Comparison of ENCODE assay signal across 17 cellular contexts in genomic region chrX:53674581-53674980, GRCh38. TPM values are rescaled to one million over a fixed set of nuclear protein-coding genes. Genes with fewer than 3 reads are reported as not detected.
DNase-seq lines count a peak whose midpoint lies in the region; ATAC-seq, FAIRE-seq and TF ChIP-seq lines count a peak whose summit lies in the region.
"Had no signal": no experiment of that assay in that cellular context is flagged by ENCODE, and none has a peak within 500 bp of the region (broad histone marks: within the 10 kb centered on the region; RNA-seq: fewer than 3 reads in every experiment).

No MANE protein-coding gene starts in this region.

- TF ChIP-seq CTCF in IMR-90 (conservative IDR thresholded peaks at IDR 0.05; ENCODE audit: low read depth, low read length) (no peak), bronchial epithelial cell (IDR thresholded peaks at IDR 0.05; ENCODE audit: insufficient read depth, low read length, severe bottlenecking) (no peak)

- H2BK120ac ChIP-seq in IMR-90 (ENCODE audit: low read depth, low read length) = no peak overlapping the region

- H3K9me3 ChIP-seq in IMR-90 (ENCODE audit: control insufficient read depth, insufficient read depth, low read length) (no peaks in the 10 kb centered on the region), small intestine (ENCODE audit: control insufficient read depth, low read depth) (no peaks in the 10 kb centered on the region)
- H3K9me3 ChIP-seq: BE2C had no signal

- no peaks in the 10 kb centered on the region for H3K9me1 ChIP-seq in IMR-90 (ENCODE audit: insufficient read depth, low read length)

- H3K14ac ChIP-seq in IMR-90 (replicated peaks; ENCODE audit: low read depth, low read length) = no peak overlapping the region

- ATAC-seq in IMR-90 (ENCODE audit: low read depth) (no peak), GM18520 (IDR thresholded peaks at IDR 0.05; ENCODE audit: unreplicated experiment) (no peak)
- no peak for ATAC-seq in activated naive CD4-positive, alpha-beta T cell treated with anti-CD3 and anti-CD28 coated beads, Interleukin-2, amount 50 U/mL, for 72 hours
- ATAC-seq: Panc1, Right ventricle myocardium inferior had no signal

- H4K5ac ChIP-seq in IMR-90 (ENCODE audit: low read depth, low read length) = no peak overlapping the region

- CTCF ChIA-PET in IMR-90 (lab: Yijun Ruan, JAX) = interaction anchor here (1.5 kb wide), 1 partner anchor 25 kb away, joined by 3 read pairs; no protein-coding TSS in a partner anchor

- no peak overlapping the region for H2BK15ac ChIP-seq in IMR-90 (ENCODE audit: low read depth, low read length)

- no peak overlapping the region for H3K18ac ChIP-seq in IMR-90 (ENCODE audit: low read depth, low read length)

- no peak overlapping the region; the same call in 1 of the 2 replicates for H3K56ac ChIP-seq in IMR-90 (ENCODE audit: extremely low read depth, insufficient read depth, low read length)

- no CpG with 5 or more reads among the region's 2 CpGs for WGBS in IMR-90 (ENCODE audit: extremely low coverage in 2 of 2, insufficient read length in 1 of 2), 2 experiments
- WGBS in small intestine, 3 donors = 62 to 83% (median 75%) methylated on average over 2 of the region's 2 CpGs

- peak; percentile 60 for FAIRE-seq in GM12892 (lab: Jason Lieb, UNC)
- no peak for FAIRE-seq in bronchial epithelial cell (lab: Jason Lieb, UNC)
- peak; percentile 10 for FAIRE-seq in small intestine (lab: Jason Lieb, UNC)
- FAIRE-seq: H54 had no signal

- no peak overlapping the region for H3K9ac ChIP-seq in IMR-90 (ENCODE audit: low read depth, low read length)

- no peak overlapping the region for H3K4me3 ChIP-seq in IMR-90 (ENCODE audit: insufficient read depth, low read depth, low read length)
- no peak overlapping the region for H3K4me3 ChIP-seq in bronchial epithelial cell (ENCODE audit: low read depth, low read length)
- no peak overlapping the region for H3K4me3 ChIP-seq in small intestine (ENCODE audit: low read depth in 1 of 2, low read length in 2 of 2)

- no peak overlapping the region for H3K4me2 ChIP-seq in IMR-90 (ENCODE audit: low read depth, low read length)

- dilution Hi-C loops in IMR-90 (cut with HindIII; ENCODE audit: low sequenced_read_pairs, unreplicated experiment) = no loop called here

- H3K27me3 ChIP-seq in IMR-90 (ENCODE audit: control insufficient read depth, insufficient read depth, low read length) (no peaks in the 10 kb centered on the region), bronchial epithelial cell (ENCODE audit: control insufficient read depth, insufficient read depth, low read length) (no peaks in the 10 kb centered on the region), small intestine (ENCODE audit: control insufficient read depth in 2 of 2, insufficient read depth in 2 of 2, low read length in 2 of 2) (no peaks in the 10 kb centered on the region)
- H3K27me3 ChIP-seq: BE2C had no signal

- H4K20me1 ChIP-seq in IMR-90 (ENCODE audit: insufficient read depth, low read length) = peaks cover 22% of the 10 kb centered on the region; the same call in 1 of the 2 replicates

- H3K4me1 ChIP-seq in IMR-90 (ENCODE audit: control insufficient read depth, insufficient read depth, low read length) = no peaks in the 10 kb centered on the region
- H3K4me1 ChIP-seq in small intestine (ENCODE audit: control insufficient read depth in 2 of 2, insufficient read depth in 1 of 2, low read depth in 1 of 2, low read length in 1 of 2) = no peaks in the 10 kb centered on the region
- H3K4me1 ChIP-seq: BE2C had no signal

- TF ChIP-seq RAD21 in IMR-90 (IDR thresholded peaks at IDR 0.05; ENCODE audit: low read length) = no peak

- H3K27ac ChIP-seq in IMR-90 (ENCODE audit: insufficient read depth, low read length) (no peak overlapping the region), small intestine (ENCODE audit: low read depth in 1 of 2, low read length in 1 of 2) (no peak overlapping the region)

- peaks cover 7% of the 10 kb centered on the region for H3K36me3 ChIP-seq in IMR-90 (ENCODE audit: control insufficient read depth, insufficient read depth, low read length)
- H3K36me3 ChIP-seq in bronchial epithelial cell (ENCODE audit: control insufficient read depth, insufficient read depth, low read length) = no peaks in the 10 kb centered on the region
- no peaks in the 10 kb centered on the region for H3K36me3 ChIP-seq in small intestine (ENCODE audit: control insufficient read depth in 2 of 2, insufficient read depth in 2 of 2, low read length in 2 of 2)

- no peaks in the 10 kb centered on the region for H3K9me3 Mint-ChIP-seq in activated naive CD4-positive, alpha-beta T cell treated with anti-CD3 and anti-CD28 coated beads, Interleukin-2, amount 50 U/mL, for 72 hours
- H3K9me3 Mint-ChIP-seq: CD4-positive, alpha-beta T cell had no signal

- no peak overlapping the region for H4K91ac ChIP-seq in IMR-90 (ENCODE audit: insufficient read depth, low read depth, low read length)

- no peak overlapping the region for H3K27ac Mint-ChIP-seq in activated naive CD4-positive, alpha-beta T cell treated with anti-CD3 and anti-CD28 coated beads, Interleukin-2, amount 50 U/mL, for 72 hours
- H3K27ac Mint-ChIP-seq: CD4-positive, alpha-beta T cell had no signal

- no TSS peak for BruUV-seq in IMR-90 (replicated peaks; lab: Mats Ljungman, UMichigan)

- no peak overlapping the region for H3K23ac ChIP-seq in IMR-90 (ENCODE audit: low read depth, low read length)

- intact Hi-C loops in IMR-90 (cut with micrococcal nuclease) = no loop called here

- H2AFZ ChIP-seq in IMR-90 (replicated peaks; ENCODE audit: low read length, poor library complexity) = no peak overlapping the region

- H2AK5ac ChIP-seq in IMR-90 (ENCODE audit: low read depth, low read length) = no peak overlapping the region

- in situ Hi-C loops in IMR-90 (cut with MboI; ENCODE audit: low sequenced_read_pairs) = no loop called here

- no peak overlapping the region for H3K4ac ChIP-seq in IMR-90 (ENCODE audit: low read depth, low read length)

- H4K8ac ChIP-seq in IMR-90 (ENCODE audit: low read depth in 2 of 2, low read length in 2 of 2) = no peak overlapping the region

- peaks cover 0 to 6% of the 10 kb centered on the region in 2 donors for H3K36me3 Mint-ChIP-seq in activated naive CD4-positive, alpha-beta T cell treated with anti-CD3 and anti-CD28 coated beads, Interleukin-2, amount 50 U/mL, for 72 hours

- DNase-seq in GM12892 (ENCODE audit: insufficient read length) (no peak), IMR-90 (peak; percentile 29), bronchial epithelial cell (ENCODE audit: low read depth) (peak; percentile 13), small intestine (no peak), SKM-1 treated with dmso at 0.1 percent for 144 hours (lab: John Stamatoyannopoulos, UW; ENCODE audit: unreplicated experiment) (no peak)
- DNase-seq in activated naive CD4-positive, alpha-beta T cell treated with anti-CD3 and anti-CD28 coated beads, Interleukin-2, amount 50 U/mL, for 72 hours (ENCODE audit: low spot score in 2 of 2) = no peak
- DNase-seq: BE2C; CD4-positive, alpha-beta T cell; Karpas-422; MM.1S; NCI-H1092 treated with DMSO at 0.1 percent for 48 hours; NCI-H2081 treated with DMSO at 0.1 percent for 48 hours; NCI-H524 had no signal

- TF ChIP-seq POLR2A in GM12892 (IDR thresholded peaks at IDR 0.05; ENCODE audit: low read depth, low read length) (no peak), IMR-90 (IDR thresholded peaks at IDR 0.05; ENCODE audit: low read depth, low read length) (no peak)

- no peak overlapping the region for H2BK20ac ChIP-seq in IMR-90 (ENCODE audit: low read depth, low read length)

- POLR2A ChIA-PET in IMR-90 (lab: Charles Lee; ENCODE audit: unreplicated experiment) = no interaction called here

- H2AK9ac ChIP-seq in IMR-90 (replicated peaks; ENCODE audit: low read depth, low read length, poor library complexity) = no peak overlapping the region

- H3K79me1 ChIP-seq in IMR-90 (ENCODE audit: low read depth in 1 of 2, low read length in 2 of 2) = peaks cover 2 to 5% of the 10 kb centered on the region in 2 experiments; a peak in 3 of 4 replicates

- H2BK5ac ChIP-seq in IMR-90 (ENCODE audit: low read depth, low read length, poor library complexity, severe bottlenecking) = no peak overlapping the region

TF ChIP-seq in IMR-90, 13 proteins besides CTCF, POLR2A, EP300 and RAD21 (continues in another document):
- TF ChIP-seq USF2 (IDR thresholded peaks at IDR 0.05; ENCODE audit: low read depth, low read length) (no peak), RFX5 (IDR thresholded peaks at IDR 0.05; ENCODE audit: low read depth, low read length) (no peak), MXI1 (IDR thresholded peaks at IDR 0.05; ENCODE audit: borderline replicate concordance, low read depth, low read length) (no peak), BHLHE40 (IDR thresholded peaks at IDR 0.05; ENCODE audit: low read depth, low read length) (no peak), SMC3 (IDR thresholded peaks at IDR 0.05; ENCODE audit: low read depth, low read length) (no peak), MAZ (IDR thresholded peaks at IDR 0.05; ENCODE audit: borderline replicate concordance, low read depth, low read length) (no peak), RCOR1 (IDR thresholded peaks at IDR 0.05; ENCODE audit: insufficient replicate concordance, low read length) (no peak), CEBPB (IDR thresholded peaks at IDR 0.05; ENCODE audit: low read depth, low read length) (no peak), FOS (IDR thresholded peaks at IDR 0.05; ENCODE audit: low read depth, low read length) (no peak), NFE2L2 (IDR thresholded peaks at IDR 0.05; ENCODE audit: low read depth, low read length) (no peak), CHD1 (IDR thresholded peaks at IDR 0.05; ENCODE audit: low read depth, low read length) (no peak)

RNA-seq across cellular contexts. Expression of gene HUWE1, which starts 11.9 kb away (rescaled TPM):
- polyA plus RNA-seq in GM12892 (2012; ENCODE audit: missing spikeins) = 79.8 TPM
- 52.8 and 57.7 TPM in 2 replicates for total RNA-seq in IMR-90 (2012; rRNA removed)
- polyA plus RNA-seq in IMR-90 (2012; rRNA removed) = 47.6 and 49.0 TPM in 2 replicates
- polyA plus RNA-seq in IMR-90 (2012; cell fraction: cytosol; rRNA removed) = 23.6 and 32.5 TPM in 2 replicates
- 78.3 and 128 TPM in 2 replicates for polyA plus RNA-seq in IMR-90 (2012; cell fraction: nucleus; rRNA removed; ENCODE audit: low replicate concordance)
- total RNA-seq in bronchial epithelial cell = 48.4 and 84.2 TPM in 2 replicates
- 10 to 100 TPM; 22.4 to 39.0 (median 27.1) TPM for polyA plus RNA-seq in small intestine
- total RNA-seq in activated naive CD4-positive, alpha-beta T cell treated with anti-CD3 and anti-CD28 coated beads, Interleukin-2, amount 50 U/mL, for 72 hours = 100 to 1,000 TPM; 505 to 553 TPM

Comparison
In these comparisons a context has a peak if more than half of its experiments do, and no peak if none do; other contexts are left out.
1. DNase-seq: peak in IMR-90 (single experiment) and bronchial epithelial cell (single experiment); none in GM12892 (single experiment), small intestine (single experiment), activated naive CD4-positive, alpha-beta T cell treated with anti-CD3 and anti-CD28 coated beads, Interleukin-2, amount 50 U/mL, for 72 hours (0 of 2) and SKM-1 treated with dmso at 0.1 percent for 144 hours (single experiment).